Comparison of ENCODE assay signal across 20 cellular contexts in the genomic region with DNA sequence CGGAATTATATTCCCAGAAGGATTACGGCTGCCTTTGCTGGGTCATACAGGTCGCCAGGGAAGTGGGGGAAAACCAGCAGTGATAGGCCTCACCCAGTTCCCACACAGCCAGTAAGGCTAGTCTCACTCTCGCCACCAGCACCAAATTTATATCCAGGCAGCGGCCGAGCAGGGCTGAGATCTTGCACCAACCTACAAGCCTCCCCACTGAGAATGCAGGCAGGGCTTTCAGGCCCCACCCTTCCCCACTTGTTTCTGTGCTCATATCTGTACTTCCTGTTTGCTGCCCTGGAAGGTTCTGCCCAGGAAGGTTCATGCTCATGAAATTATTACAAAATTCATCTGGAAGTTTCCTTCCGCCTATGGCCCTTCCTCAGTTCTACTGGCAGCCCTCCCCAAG.
A peak's percentile ranks its signal among the peaks of the same experiment; 100 is the strongest.
DNase-seq lines count a peak whose midpoint lies in the region; ATAC-seq and TF ChIP-seq lines count a peak whose summit lies in the region.
"Had no signal": no experiment of that assay in that cellular context is flagged by ENCODE, and none has a peak within 500 bp of the region (broad histone marks: within the 10 kb centered on the region; RNA-seq: fewer than 3 reads in every experiment).

No MANE protein-coding gene starts in this region.

- POLR2A ChIA-PET in activated CD4-positive, alpha-beta T cell treated with anti-CD3 and anti-CD28 coated beads for 36 hours (lab: Charles Lee): no interaction called here

- no peaks in the 10 kb centered on the region; the same call in 1 of the 2 replicates for H3K9me3 ChIP-seq in Loucy (ENCODE audit: insufficient read depth, low read depth, low read length)
- H3K9me3 ChIP-seq: esophagus squamous epithelium, vagina had no signal

- TF ChIP-seq CTCF in Loucy (conservative IDR thresholded peaks at IDR 0.05; ENCODE audit: low read length) (no peak), neural crest cell (conservative IDR thresholded peaks at IDR 0.05) (no peak)

- peak; percentile 50 for DNase-seq in activated CD4-positive, alpha-beta T cell treated with anti-CD3 and anti-CD28 coated beads, Interleukin-2, amount 10 ng/mL, durations not matched to agents 24 days and 14 days
- no peak for DNase-seq in activated CD4-positive, alpha-beta T cell treated with anti-CD3 and anti-CD28 coated beads for 36 hours
- DNase-seq in SKM-1 treated with dmso at 0.1 percent for 144 hours (lab: John Stamatoyannopoulos, UW; ENCODE audit: unreplicated experiment) (peak; percentile 52), neural crest cell (ENCODE audit: low read depth, low spot score) (no peak), islet precursor cell (no peak), LoVo (ENCODE audit: low spot score) (no peak), SHP77 treated with DMSO at 0.1 percent for 48 hours (lab: John Stamatoyannopoulos, UW) (no peak)
- DNase-seq: 8988T; activated CD4-positive, alpha-beta T cell treated with anti-CD3 and anti-CD28 coated beads, Interleukin-2, amount 50 U/mL, for 48 hours; activated gamma-delta T cell; AML-193; brain microvascular endothelial cell; esophagus squamous epithelium; NCI-H1105; NCI-H524 treated with DMSO at 0.1 percent for 48 hours; stimulated activated CD8-positive, alpha-beta memory T cell treated with anti-CD3 and anti-CD28 coated beads, Interleukin-4, amount 100 ng/mL, for 48 hours; WERI-Rb-1 had no signal

- H3K27me3 ChIP-seq in Loucy (ENCODE audit: insufficient read depth, low read length, poor library complexity, severe bottlenecking): no peaks in the 10 kb centered on the region
- H3K27me3 ChIP-seq: brain microvascular endothelial cell, vagina had no signal

- H3K9me3 Mint-ChIP-seq in activated CD4-positive, alpha-beta T cell treated with anti-CD3 and anti-CD28 coated beads, Interleukin-2, amount 10 ng/mL, durations not matched to agents 24 days and 14 days: peaks cover 8% of the 10 kb centered on the region
- H3K9me3 Mint-ChIP-seq in activated CD4-positive, alpha-beta T cell treated with anti-CD3 and anti-CD28 coated beads for 36 hours (ENCODE audit: low read depth): peaks cover 4% of the 10 kb centered on the region
- peaks cover 14% of the 10 kb centered on the region for H3K9me3 Mint-ChIP-seq in neural crest cell

- H3K4me1 ChIP-seq in Loucy (ENCODE audit: insufficient read depth, low read length, poor library complexity, severe bottlenecking): no peaks in the 10 kb centered on the region
- H3K4me1 ChIP-seq: esophagus squamous epithelium, vagina had no signal

- H4K20me1 ChIP-seq in Loucy (ENCODE audit: insufficient read depth, low read length, poor library complexity, severe bottlenecking): no peaks in the 10 kb centered on the region

- H3F3A ChIP-seq in Loucy (ENCODE audit: low read depth): no peaks in the 10 kb centered on the region

- peaks cover 27% of the 10 kb centered on the region for H3K27me3 Mint-ChIP-seq in activated CD4-positive, alpha-beta T cell treated with anti-CD3 and anti-CD28 coated beads, Interleukin-2, amount 10 ng/mL, durations not matched to agents 24 days and 14 days
- H3K27me3 Mint-ChIP-seq in activated CD4-positive, alpha-beta T cell treated with anti-CD3 and anti-CD28 coated beads for 36 hours: peaks cover 11% of the 10 kb centered on the region
- peaks cover 8% of the 10 kb centered on the region for H3K27me3 Mint-ChIP-seq in neural crest cell (ENCODE audit: low read depth)

- H3K79me2 ChIP-seq in Loucy (ENCODE audit: insufficient read depth, low read length): no peaks in the 10 kb centered on the region

- H3K4me1 Mint-ChIP-seq in activated CD4-positive, alpha-beta T cell treated with anti-CD3 and anti-CD28 coated beads, Interleukin-2, amount 10 ng/mL, durations not matched to agents 24 days and 14 days: peaks cover 2% of the 10 kb centered on the region
- peaks cover 6% of the 10 kb centered on the region for H3K4me1 Mint-ChIP-seq in activated CD4-positive, alpha-beta T cell treated with anti-CD3 and anti-CD28 coated beads for 36 hours
- no peaks in the 10 kb centered on the region for H3K4me1 Mint-ChIP-seq in neural crest cell

- intact Hi-C loops in activated CD4-positive, alpha-beta T cell treated with anti-CD3 and anti-CD28 coated beads, Interleukin-2, amount 10 ng/mL, durations not matched to agents 24 days and 14 days (cut with micrococcal nuclease): no loop called here
- intact Hi-C loops in activated CD4-positive, alpha-beta T cell treated with anti-CD3 and anti-CD28 coated beads for 36 hours (cut with DNase I, micrococcal nuclease): no loop called here

- 0 out of 2 replicates have a peak overlapping the region, but pooled peaks have one; percentile 40 for H2AFZ ChIP-seq in Loucy (ENCODE audit: low read length)

- H3K4me3 Mint-ChIP-seq in activated CD4-positive, alpha-beta T cell treated with anti-CD3 and anti-CD28 coated beads, Interleukin-2, amount 10 ng/mL, durations not matched to agents 24 days and 14 days: no peak overlapping the region
- no peak overlapping the region for H3K4me3 Mint-ChIP-seq in activated CD4-positive, alpha-beta T cell treated with anti-CD3 and anti-CD28 coated beads for 36 hours
- no peak overlapping the region for H3K4me3 Mint-ChIP-seq in neural crest cell

- H3K36me3 Mint-ChIP-seq in activated CD4-positive, alpha-beta T cell treated with anti-CD3 and anti-CD28 coated beads, Interleukin-2, amount 10 ng/mL, durations not matched to agents 24 days and 14 days (ENCODE audit: low read depth): no peaks in the 10 kb centered on the region
- H3K36me3 Mint-ChIP-seq in activated CD4-positive, alpha-beta T cell treated with anti-CD3 and anti-CD28 coated beads for 36 hours (ENCODE audit: low read depth): peaks cover 3% of the 10 kb centered on the region
- peaks cover 10% of the 10 kb centered on the region for H3K36me3 Mint-ChIP-seq in neural crest cell (ENCODE audit: low read depth)

- H3K36me3 ChIP-seq in Loucy (ENCODE audit: insufficient read depth, low read length): no peaks in the 10 kb centered on the region
- H3K36me3 ChIP-seq: brain microvascular endothelial cell, esophagus squamous epithelium, vagina, WERI-Rb-1 had no signal

- H3K4me3 ChIP-seq in Loucy (ENCODE audit: low read length, poor library complexity, severe bottlenecking): no peak overlapping the region
- H3K4me3 ChIP-seq: esophagus squamous epithelium, vagina had no signal

- no peak overlapping the region for H3K9ac ChIP-seq in Loucy (ENCODE audit: low read depth, low read length, poor library complexity, severe bottlenecking)
- H3K9ac ChIP-seq: KMS-11 had no signal

- no peaks in the 10 kb centered on the region for H3K9me2 ChIP-seq in Loucy (replicated peaks; ENCODE audit: low read depth, low read length)

- H3K27ac Mint-ChIP-seq in activated CD4-positive, alpha-beta T cell treated with anti-CD3 and anti-CD28 coated beads, Interleukin-2, amount 10 ng/mL, durations not matched to agents 24 days and 14 days: no peak overlapping the region
- H3K27ac Mint-ChIP-seq in activated CD4-positive, alpha-beta T cell treated with anti-CD3 and anti-CD28 coated beads for 36 hours: no peak overlapping the region
- peak overlapping the region; percentile 48 for H3K27ac Mint-ChIP-seq in neural crest cell (ENCODE audit: unreplicated experiment)

- no peak for ATAC-seq in activated CD4-positive, alpha-beta T cell treated with anti-CD3 and anti-CD28 coated beads for 36 hours

- CTCF ChIA-PET in activated CD4-positive, alpha-beta T cell treated with anti-CD3 and anti-CD28 coated beads for 36 hours (lab: Charles Lee): no interaction called here

- no peak overlapping the region for H3K4me2 ChIP-seq in Loucy (ENCODE audit: low read depth, low read length, poor library complexity, severe bottlenecking)
- H3K4me2 ChIP-seq: KMS-11 had no signal

Comparison
In these comparisons a context has a peak if more than half of its experiments do, and no peak if none do; other contexts are left out.
1. DNase-seq: peak in activated CD4-positive, alpha-beta T cell treated with anti-CD3 and anti-CD28 coated beads, Interleukin-2, amount 10 ng/mL, durations not matched to agents 24 days and 14 days (single experiment) and SKM-1 treated with dmso at 0.1 percent for 144 hours (single experiment); none in activated CD4-positive, alpha-beta T cell treated with anti-CD3 and anti-CD28 coated beads for 36 hours (single experiment), neural crest cell (single experiment), islet precursor cell (single experiment), LoVo (single experiment) and SHP77 treated with DMSO at 0.1 percent for 48 hours (single experiment).